In genomic region chr9:133842721-133843227, GRCh38 we compare ENCODE assay signal across 16 cellular contexts.
DNase-seq lines count a peak whose midpoint lies in the region; TF ChIP-seq lines count a peak whose summit lies in the region.
"Had no signal": no experiment of that assay in that cellular context is flagged by ENCODE, and none has a peak within 500 bp of the region (broad histone marks: within the 10 kb centered on the region; RNA-seq: fewer than 3 reads in every experiment).

No MANE protein-coding gene starts in this region.

- no peak for TF ChIP-seq CTCF in RWPE1 (conservative IDR thresholded peaks at IDR 0.05; ENCODE audit: low read depth)
- no peak for TF ChIP-seq CTCF in progenitor cell of endocrine pancreas (IDR thresholded peaks at IDR 0.05; ENCODE audit: unreplicated experiment)

- DNase-seq in DMS 273 (lab: John Stamatoyannopoulos, UW; ENCODE audit: unreplicated experiment): peak; percentile 16
- DNase-seq in DMS 273 treated with DMSO at 0.1 percent for 48 hours (lab: John Stamatoyannopoulos, UW): no peak
- peak; percentile 88 for DNase-seq in NCI-H2107 treated with DMSO at 0.1 percent for 48 hours (lab: John Stamatoyannopoulos, UW; ENCODE audit: unreplicated experiment)
- no peak for DNase-seq in RWPE1 (ENCODE audit: low spot score)
- no peak for DNase-seq in progenitor cell of endocrine pancreas (ENCODE audit: low spot score, unreplicated experiment)
- no peak for DNase-seq in UCSD-AML1 (lab: John Stamatoyannopoulos, UW; ENCODE audit: unreplicated experiment)
- no peak for DNase-seq in immature natural killer cell
- DNase-seq in nucleus accumbens (lab: John Stamatoyannopoulos, UW): no peak
- DNase-seq: 8988T; activated effector memory CD4-positive, alpha-beta T cell treated with Interleukin-2 at 50 U/mL for 16 hours; DND-41; T-helper 17 cell; upper lobe of left lung had no signal

- H3K36me3 Mint-ChIP-seq in progenitor cell of endocrine pancreas (ENCODE audit: insufficient read depth) (peaks cover 2% of the 10 kb centered on the region), immature natural killer cell (no peaks in the 10 kb centered on the region)
- H3K36me3 Mint-ChIP-seq: IgD-negative memory B cell had no signal

- H3K27me3 Mint-ChIP-seq in progenitor cell of endocrine pancreas: no peaks in the 10 kb centered on the region
- H3K27me3 Mint-ChIP-seq in immature natural killer cell (ENCODE audit: low read depth in 3 of 3): peaks cover 1 to 4% (median 2%) of the 10 kb centered on the region in 3 donors
- H3K27me3 Mint-ChIP-seq: IgD-negative memory B cell, T-helper 17 cell had no signal

- CTCF ChIA-PET in RWPE1 (lab: Yijun Ruan, JAX): interaction anchor here (0.9 kb wide), 1 partner anchor 152 kb away, joined by 4 read pairs; no protein-coding TSS in a partner anchor

- no peaks in the 10 kb centered on the region for H3K9me3 Mint-ChIP-seq in progenitor cell of endocrine pancreas (ENCODE audit: low read depth)
- H3K9me3 Mint-ChIP-seq in immature natural killer cell: no peaks in the 10 kb centered on the region
- H3K9me3 Mint-ChIP-seq: IgD-negative memory B cell had no signal

- POLR2A ChIA-PET in RWPE1 (lab: Yijun Ruan, JAX; ENCODE audit: low non-redundant PET): no interaction called here

- H3K4me3 Mint-ChIP-seq in progenitor cell of endocrine pancreas (ENCODE audit: low read depth) (no peak overlapping the region), immature natural killer cell (no peak overlapping the region)
- H3K4me3 Mint-ChIP-seq: T-helper 17 cell had no signal

- H3K4me1 Mint-ChIP-seq in progenitor cell of endocrine pancreas (ENCODE audit: low read depth) (peaks cover 14% of the 10 kb centered on the region), immature natural killer cell (peaks cover 0 to 2% of the 10 kb centered on the region in 2 donors)
- H3K4me1 Mint-ChIP-seq: T-helper 17 cell had no signal

- H3K27ac Mint-ChIP-seq in progenitor cell of endocrine pancreas: peak overlapping the region; percentile 67
- no peak overlapping the region for H3K27ac Mint-ChIP-seq in immature natural killer cell
- H3K27ac Mint-ChIP-seq: T-helper 17 cell had no signal

- peak overlapping the region; percentile 58 for H3K27ac ChIP-seq in RWPE1
- H3K27ac ChIP-seq: BLaER1, left lung had no signal

Comparison
In these comparisons a context has a peak if more than half of its experiments do, and no peak if none do; other contexts are left out.
1. DNase-seq: peak in DMS 273 (single experiment) and NCI-H2107 treated with DMSO at 0.1 percent for 48 hours (single experiment); none in DMS 273 treated with DMSO at 0.1 percent for 48 hours (single experiment), RWPE1 (single experiment), progenitor cell of endocrine pancreas (single experiment), UCSD-AML1 (single experiment), immature natural killer cell (0 of 3) and nucleus accumbens (0 of 56).